14 cellular contexts compared by ENCODE assay signal in the genomic region with DNA sequence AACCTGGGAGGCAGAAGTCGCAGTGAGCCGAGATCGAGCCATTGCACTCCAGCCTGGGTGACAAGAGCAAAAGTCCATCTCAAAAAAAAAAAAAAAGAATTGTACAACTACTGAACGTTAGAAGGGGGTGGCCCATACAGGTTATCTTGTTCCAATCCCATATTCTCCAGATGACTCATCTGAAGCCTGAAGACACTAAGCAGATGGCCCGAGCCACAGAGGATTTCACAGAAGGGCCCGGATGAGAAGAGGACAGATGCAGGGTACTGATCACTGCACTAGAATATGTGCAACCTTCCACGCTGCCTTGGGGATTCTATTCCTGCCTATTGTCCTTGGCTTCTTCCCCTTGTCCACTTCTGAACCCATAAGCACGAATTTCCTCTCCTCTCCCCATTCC.
"Had no signal": no experiment of that assay in that cellular context is flagged by ENCODE, and none has a peak within 500 bp of the region (broad histone marks: within the 10 kb centered on the region; RNA-seq: fewer than 3 reads in every experiment).

No MANE protein-coding gene starts in this region.

- DNase-seq: activated CD4-positive, alpha-beta T cell treated with anti-CD3 and anti-CD28 coated beads for 36 hours; activated CD4-positive, CD25-positive, alpha-beta regulatory T cell; activated CD8-positive, alpha-beta memory T cell treated with anti-CD3 and anti-CD28 coated beads, Interleukin-2, amount 10 ng/mL, durations not matched to agents 7 days and 5 days; activated CD8-positive, alpha-beta T cell treated with anti-CD3 and anti-CD28 coated beads, Interleukin-2, amount 10 ng/mL, durations not matched to agents 7 days and 5 days; activated naive CD8-positive, alpha-beta T cell treated with anti-CD3 and anti-CD28 coated beads, Interleukin-2, amount 50 U/mL, for 24 hours; activated T-cell treated with anti-CD3 and anti-CD28 coated beads, Interleukin-2, amount 50 U/mL, for 48 hours; central memory CD4-positive, alpha-beta T cell; foreskin melanocyte; left ventricle myocardium inferior; mucosa of descending colon; posterior cingulate gyrus; right cardiac atrium; spleen; stimulated activated naive CD4-positive, alpha-beta T cell treated with Interleukin-2 at 50 U/mL for 16 hours had no signal
